ENCODE assay signal across 8 cellular contexts in the genomic region with DNA sequence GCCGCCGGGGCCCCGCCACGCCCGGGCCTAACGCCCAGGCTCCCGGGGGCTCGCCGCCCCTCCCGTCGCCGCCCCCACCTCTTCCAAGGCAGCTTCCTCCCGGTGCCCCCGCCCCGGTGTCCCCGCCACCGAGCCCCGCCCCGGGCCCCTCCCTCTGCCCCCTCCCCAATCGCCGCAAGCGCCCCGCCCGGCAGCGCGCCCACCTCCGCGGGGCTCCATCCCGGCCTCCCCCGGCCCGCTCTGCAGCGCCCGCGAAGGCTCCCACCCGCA. TPM values are rescaled to one million over a fixed set of nuclear protein-coding genes. Genes with fewer than 3 reads are reported as not detected.
DNase-seq lines count a peak whose midpoint lies in the region; ATAC-seq and TF ChIP-seq lines count a peak whose summit lies in the region.

No MANE protein-coding gene starts in this region.

- peak; percentile 32 for ATAC-seq in GM21390 (IDR thresholded peaks at IDR 0.05; ENCODE audit: unreplicated experiment)
- peak; percentile 63 to 70 for ATAC-seq in lower lobe of right lung
- ATAC-seq in GM18870 (IDR thresholded peaks at IDR 0.05; ENCODE audit: unreplicated experiment) = no peak

- intact Hi-C loops in lower lobe of right lung (cut with DNase I) = no loop called here
- intact Hi-C loops in transverse colon (cut with DNase I; ENCODE audit: low total_unique reads) = loop anchor here (5.0 kb wide), 2 partner anchors 54 to 99 kb away; no protein-coding TSS in a partner anchor

- WGBS in transverse colon (ENCODE audit: low coverage in 1 of 2), 2 donors = 2% methylated on average over 26 of the region's 35 CpGs; no CpG with 5 or more reads in 1 of the 2 donors

- no peak for TF ChIP-seq EP300 in transverse colon (IDR thresholded peaks at IDR 0.05; ENCODE audit: low read depth)

- H3K27ac ChIP-seq in KOPT-K1 (ENCODE audit: low read depth, low read length, poor library complexity, severe bottlenecking) (peak overlapping the region; percentile 84), brain microvascular endothelial cell (peak overlapping the region; percentile 47), lower lobe of right lung (peak overlapping the region; percentile 93), transverse colon (peak overlapping the region; percentile 91 to 95 (median 92))

- H3K27me3 ChIP-seq in brain microvascular endothelial cell (replicated peaks) (no peaks in the 10 kb centered on the region), lower lobe of right lung (ENCODE audit: low read depth) (no peaks in the 10 kb centered on the region), transverse colon (no peaks in the 10 kb centered on the region)

- no peak for TF ChIP-seq CTCF in brain microvascular endothelial cell (IDR thresholded peaks at IDR 0.05; ENCODE audit: low read depth, low read length, missing control alignments)
- TF ChIP-seq CTCF in lower lobe of right lung (IDR thresholded peaks at IDR 0.05) = no peak
- no peak for TF ChIP-seq CTCF in transverse colon (IDR thresholded peaks at IDR 0.05)

- peaks cover 38% of the 10 kb centered on the region for H3K4me1 ChIP-seq in lower lobe of right lung
- peaks cover 18 to 30% (median 25%) of the 10 kb centered on the region in 4 donors for H3K4me1 ChIP-seq in transverse colon

- H3K9me3 ChIP-seq in KOPT-K1 (ENCODE audit: insufficient read depth, low read length, poor library complexity, severe bottlenecking) (no peaks in the 10 kb centered on the region), lower lobe of right lung (no peaks in the 10 kb centered on the region), transverse colon (no peaks in the 10 kb centered on the region)

- in situ Hi-C loops in brain microvascular endothelial cell (cut with HindIII; ENCODE audit: low pct_ligation_motif_present, low sequenced_read_pairs) (no loop called here), transverse colon (cut with MboI; ENCODE audit: low pct_ligation_motif_present in 1 of 4, low pct_unique_long_range_greater_than_20kb in 1 of 4, low sequenced_read_pairs in 3 of 4) (no loop called here)

- H3K4me3 ChIP-seq in brain microvascular endothelial cell (ENCODE audit: low read depth, low read length) (peak overlapping the region; percentile 81), lower lobe of right lung (peak overlapping the region; percentile 80), transverse colon (peak overlapping the region; percentile 91 to 99 (median 95))

- no peak for TF ChIP-seq POLR2A in transverse colon (IDR thresholded peaks at IDR 0.05)

- H3K36me3 ChIP-seq in KOPT-K1 (ENCODE audit: insufficient read depth, low read length) (peaks cover 7% of the 10 kb centered on the region), brain microvascular endothelial cell (replicated peaks) (no peaks in the 10 kb centered on the region), lower lobe of right lung (peaks cover 6% of the 10 kb centered on the region), transverse colon (no peaks in the 10 kb centered on the region)

- DNase-seq in COR-L47 (lab: John Stamatoyannopoulos, UW) (peak; percentile 47), brain microvascular endothelial cell (no peak), lower lobe of right lung (no peak), transverse colon (no peak), mesenteric fat pad (ENCODE audit: low spot score) (no peak)

RNA-seq across cellular contexts. Expression of a gene that starts 0.2 kb away (rescaled TPM):
- total RNA-seq in lower lobe of right lung (125 TPM), transverse colon (100 to 1,000 TPM; 159 to 427 (median 205) TPM), mesenteric fat pad (95.5 TPM)

RNA-seq across cellular contexts. Expression of a gene that starts 50.4 kb away (rescaled TPM):
- total RNA-seq in lower lobe of right lung (44.2 TPM), transverse colon (10 to 100 TPM; 21.0 to 84.2 (median 24.4) TPM), mesenteric fat pad (115 TPM)
